9 cellular contexts compared by ENCODE assay signal in genomic region chr19:48364564-48365363, GRCh38. TPM values are rescaled to one million over a fixed set of nuclear protein-coding genes. Genes with fewer than 3 reads are reported as not detected.
DNase-seq lines count a peak whose midpoint lies in the region; ATAC-seq and TF ChIP-seq lines count a peak whose summit lies in the region.
"Had no signal": no experiment of that assay in that cellular context is flagged by ENCODE, and none has a peak within 500 bp of the region (broad histone marks: within the 10 kb centered on the region; RNA-seq: fewer than 3 reads in every experiment).

No MANE protein-coding gene starts in this region.

- H3K9me3 ChIP-seq in spleen = no peaks in the 10 kb centered on the region

- no peak for TF ChIP-seq POLR2A in spleen (IDR thresholded peaks at IDR 0.05)

- POLR2A ChIA-PET in activated B cell treated with CpG ODN at 0.5 μM for 24 hours (lab: Charles Lee) = interaction anchor here (0.6 to 3.1 kb wide), 17 partner anchors 18 to 1533 kb away, joined by 3 to 48 read pairs (median 4); partner anchors contain the start of genes CARD8, EMP3, KDELR1 and RPL18

- no peaks in the 10 kb centered on the region for H3K36me3 ChIP-seq in H7 (replicated peaks; ENCODE audit: control insufficient read depth, insufficient read depth, low read length)
- H3K36me3 ChIP-seq in spleen = peaks cover 0 to 9% (median 0%) of the 10 kb centered on the region in 6 donors

- no peaks in the 10 kb centered on the region for H3K9me3 Mint-ChIP-seq in activated B cell treated with CpG ODN at 0.5 μM for 24 hours

- H3K27ac Mint-ChIP-seq in activated B cell treated with CpG ODN at 0.5 μM for 24 hours = peak overlapping the region; percentile 93

- DNase-seq in H7 (no peak), activated B cell treated with CpG ODN at 0.5 μM for 24 hours (no peak), globus pallidus (ENCODE audit: low spot score) (peak; percentile 8), spleen (peak; percentile 82), NCI-H1092 treated with DMSO at 0.1 percent for 48 hours (lab: John Stamatoyannopoulos, UW) (no peak)

- peaks cover 19% of the 10 kb centered on the region for H3K4me1 Mint-ChIP-seq in activated B cell treated with CpG ODN at 0.5 μM for 24 hours

- peaks cover 6% of the 10 kb centered on the region for H3K36me3 Mint-ChIP-seq in activated B cell treated with CpG ODN at 0.5 μM for 24 hours (ENCODE audit: low read depth)

- ATAC-seq in activated B cell treated with CpG ODN at 0.5 μM for 24 hours (ENCODE audit: low read depth) (no peak), HG03378 (IDR thresholded peaks at IDR 0.05; ENCODE audit: unreplicated experiment) (no peak), GM18873 (IDR thresholded peaks at IDR 0.05; ENCODE audit: low FRiP score, unreplicated experiment) (no peak), HG03196 (IDR thresholded peaks at IDR 0.05; ENCODE audit: unreplicated experiment) (no peak)

- H3K4me3 Mint-ChIP-seq in activated B cell treated with CpG ODN at 0.5 μM for 24 hours = peak overlapping the region; percentile 87

- peak overlapping the region; percentile 89 to 98 (median 96) for H3K27ac ChIP-seq in spleen

- peaks cover 0 to 23% (median 18%) of the 10 kb centered on the region in 6 donors for H3K4me1 ChIP-seq in spleen

- WGBS in spleen, 5 donors = 52 to 73% (median 55%) methylated on average over 8 to 12 of the region's 12 CpGs

- intact Hi-C loops in activated B cell treated with CpG ODN at 0.5 μM for 24 hours (cut with micrococcal nuclease) = loop anchor here (1.0 to 5.0 kb wide), 10 partner anchors 26 to 1133 kb away; partner anchors contain the start of genes CYTH2, EMP3, GRWD1 and LIG1
- intact Hi-C loops in spleen (cut with DNase I; ENCODE audit: low total_unique reads) = no loop called here

- CTCF ChIA-PET in activated B cell treated with CpG ODN at 0.5 μM for 24 hours (lab: Charles Lee) = interaction anchor here (1.1 to 2.5 kb wide), 4 partner anchors 14 to 43 kb away, joined by 3 to 22 read pairs (median 10); partner anchors contain the start of gene KDELR1

- H3K4me3 ChIP-seq in H7 (ENCODE audit: insufficient read depth, low read depth, low read length) (peak overlapping the region; percentile 46), spleen (peak overlapping the region; percentile 5 to 72 (median 55))

- TF ChIP-seq CTCF in activated B cell treated with CpG ODN at 0.5 μM for 24 hours (IDR thresholded peaks at IDR 0.05) (no peak), spleen (IDR thresholded peaks at IDR 0.05 in 8 of 11, conservative IDR thresholded peaks at IDR 0.05 in 3 of 11) (no peak)

- no peaks in the 10 kb centered on the region; the same call in 1 of the 2 replicates for H3K27me3 ChIP-seq in H7 (ENCODE audit: control insufficient read depth, insufficient read depth, low read length)
- H3K27me3 ChIP-seq in spleen (replicated peaks in 1 of 7) = no peaks in the 10 kb centered on the region

- H3K27me3 Mint-ChIP-seq in activated B cell treated with CpG ODN at 0.5 μM for 24 hours = no peaks in the 10 kb centered on the region

RNA-seq across cellular contexts. Expression of gene SYNGR4, which starts 0.6 kb away (rescaled TPM):
- not detected in 2 replicates for total RNA-seq in H7 (2014; rRNA removed; shearing (Covaris generic))
- total RNA-seq in activated B cell treated with CpG ODN at 0.5 μM for 24 hours = not detected in 2 replicates
- not detected for total RNA-seq in spleen
- under 1 TPM in 1 of 3 donors, not detected in 2; 0.09 TPM for polyA plus RNA-seq in spleen
- total RNA-seq: liver had no signal

RNA-seq across cellular contexts. Expression of gene TMEM143, which starts 1.0 kb away (rescaled TPM):
- 11.5 and 17.4 TPM in 2 replicates for total RNA-seq in H7 (2014; rRNA removed; shearing (Covaris generic))
- total RNA-seq in activated B cell treated with CpG ODN at 0.5 μM for 24 hours (10.2 and 10.5 TPM in 2 replicates), spleen (10 to 100 TPM in 4 of 7 donors, 1 to 10 TPM in 3; 8.7 to 14.8 (median 12.5) TPM)
- polyA plus RNA-seq in spleen = 1 to 10 TPM; 5.8 to 7.7 (median 7.0) TPM

RNA-seq across cellular contexts. Expression of gene KDELR1, which starts 26.6 kb away (rescaled TPM):
- total RNA-seq in H7 (2014; rRNA removed; shearing (Covaris generic)) = 110 and 111 TPM in 2 replicates
- total RNA-seq in activated B cell treated with CpG ODN at 0.5 μM for 24 hours (50.8 and 51.9 TPM in 2 replicates), spleen (10 to 100 TPM; 61.7 to 95.9 (median 76.2) TPM)
- polyA plus RNA-seq in spleen = 10 to 100 TPM; 36.2 to 55.9 (median 45.0) TPM

RNA-seq across cellular contexts. Expression of gene GRIN2D, which starts 28.7 kb away (rescaled TPM):
- total RNA-seq in H7 (2014; rRNA removed; shearing (Covaris generic)) = 4.4 and 4.8 TPM in 2 replicates
- total RNA-seq in activated B cell treated with CpG ODN at 0.5 μM for 24 hours (0.93 and 1.2 TPM in 2 replicates), spleen (1 to 10 TPM in 1 of 7 donors, under 1 TPM in 6; 0.28 to 1.2 (median 0.77) TPM)
- under 1 TPM; 0.07 to 0.10 (median 0.09) TPM for polyA plus RNA-seq in spleen

RNA-seq across cellular contexts. Expression of gene EMP3, which starts 39.4 kb away (rescaled TPM):
- total RNA-seq in H7 (2014; rRNA removed; shearing (Covaris generic)) = 29.9 and 57.5 TPM in 2 replicates
- total RNA-seq in activated B cell treated with CpG ODN at 0.5 μM for 24 hours = 309 and 320 TPM in 2 replicates
- total RNA-seq in spleen = 10 to 100 TPM; 33.2 to 95.8 (median 73.2) TPM
- polyA plus RNA-seq in spleen = 100 to 1,000 TPM in 2 of 3 donors, 10 to 100 TPM in 1; 89.5 to 149 (median 122) TPM

Comparison
In these comparisons a context has a peak if more than half of its experiments do, and no peak if none do; other contexts are left out.
1. DNase-seq: peak in globus pallidus (single experiment) and spleen (single experiment); none in H7 (single experiment), activated B cell treated with CpG ODN at 0.5 μM for 24 hours (single experiment) and NCI-H1092 treated with DMSO at 0.1 percent for 48 hours (single experiment).